In genomic region chr4:112167790-112168189, GRCh38 we compare ENCODE assay signal across 1 cellular context.
TF ChIP-seq lines count a peak whose summit lies in the region.

No MANE protein-coding gene starts in this region.

TF ChIP-seq in K562, 482 proteins besides CTCF, POLR2A, EP300 and RAD21:
- TF ChIP-seq TCF15 (CRISPR knock-in tag; IDR thresholded peaks at IDR 0.05) (no peak), SRF (CRISPR knock-in tag; IDR thresholded peaks at IDR 0.05) (no peak), POLR2AphosphoS5 (IDR thresholded peaks at IDR 0.05; ENCODE audit: control insufficient read depth, insufficient read depth, low read depth, low read length) (no peak), FOS (IDR thresholded peaks at IDR 0.05; ENCODE audit: extremely low read depth, insufficient read length) (no peak), CBX2 (IDR thresholded peaks at IDR 0.05; ENCODE audit: insufficient read depth, low read length, poor library complexity, severe bottlenecking) (no peak), KAT2B (IDR thresholded peaks at IDR 0.05; ENCODE audit: low read depth, low read length) (no peak)
- TF ChIP-seq, protein P1, sequence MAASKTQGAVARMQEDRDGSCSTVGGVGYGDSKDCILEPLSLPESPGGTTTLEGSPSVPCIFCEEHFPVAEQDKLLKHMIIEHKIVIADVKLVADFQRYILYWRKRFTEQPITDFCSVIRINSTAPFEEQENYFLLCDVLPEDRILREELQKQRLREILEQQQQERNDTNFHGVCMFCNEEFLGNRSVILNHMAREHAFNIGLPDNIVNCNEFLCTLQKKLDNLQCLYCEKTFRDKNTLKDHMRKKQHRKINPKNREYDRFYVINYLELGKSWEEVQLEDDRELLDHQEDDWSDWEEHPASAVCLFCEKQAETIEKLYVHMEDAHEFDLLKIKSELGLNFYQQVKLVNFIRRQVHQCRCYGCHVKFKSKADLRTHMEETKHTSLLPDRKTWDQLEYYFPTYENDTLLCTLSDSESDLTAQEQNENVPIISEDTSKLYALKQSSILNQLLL (CRISPR knock-in tag; IDR thresholded peaks at IDR 0.05; ENCODE audit: borderline replicate concordance): no peak
